In genomic region chr15:70113304-70113700, GRCh38 we compare ENCODE assay signal across 1 cellular context.
TF ChIP-seq lines count a peak whose summit lies in the region.

No MANE protein-coding gene starts in this region.

TF ChIP-seq in GM12878, 131 proteins besides CTCF, POLR2A, EP300 and RAD21 (continued from another document):
- TF ChIP-seq ZBTB11 (CRISPR knock-in tag; IDR thresholded peaks at IDR 0.05) (no peak), CREM (IDR thresholded peaks at IDR 0.05; ENCODE audit: low read depth) (0 out of 2 replicates have a peak, but pooled peaks have one; percentile 6), CREB1 (IDR thresholded peaks at IDR 0.05; ENCODE audit: low read depth) (no peak), PAX5 (IDR thresholded peaks at IDR 0.05; ENCODE audit: borderline replicate concordance, low read depth, low read length) (0 out of 2 replicates have a peak, but pooled peaks have one; percentile 17), EGR1 (IDR thresholded peaks at IDR 0.05; ENCODE audit: borderline replicate concordance in 1 of 2, low read depth in 2 of 2, low read length in 2 of 2) (no peak), EED (IDR thresholded peaks at IDR 0.05; ENCODE audit: low read depth) (peak; percentile 53), SPI1 (IDR thresholded peaks at IDR 0.05; ENCODE audit: borderline replicate concordance, insufficient read depth, low read depth, low read length) (peak; percentile 88), BHLHE40 (IDR thresholded peaks at IDR 0.05; ENCODE audit: borderline replicate concordance in 1 of 2, low read depth in 2 of 2, low read length in 1 of 2) (0 out of 4 replicates have a peak, but pooled peaks of 1 of the 2 experiments have one; percentile 6), RAD51 (IDR thresholded peaks at IDR 0.05) (no peak), MAX (IDR thresholded peaks at IDR 0.05; ENCODE audit: low read depth, low read length) (no peak), CHD1 (IDR thresholded peaks at IDR 0.05; ENCODE audit: low read depth, low read length) (no peak), IKZF1 (conservative IDR thresholded peaks at IDR 0.05) (peak; percentile 82), CHD2 (IDR thresholded peaks at IDR 0.05; ENCODE audit: borderline replicate concordance, low read depth, low read length) (0 out of 2 replicates have a peak, but pooled peaks have one; percentile 22), BCL11A (IDR thresholded peaks at IDR 0.05; ENCODE audit: low read depth, low read length) (peak; percentile 31; the same call in 1 of the 2 replicates), KLF5 (IDR thresholded peaks at IDR 0.05; ENCODE audit: partially characterized antibody) (no peak), NR2C2 (IDR thresholded peaks at IDR 0.05; ENCODE audit: borderline replicate concordance, control insufficient read depth, insufficient read length, low read depth) (no peak), YBX1 (IDR thresholded peaks at IDR 0.05) (no peak), IRF4 (IDR thresholded peaks at IDR 0.05; ENCODE audit: low read depth, low read length) (peak; percentile 75; the same call in 1 of the 2 replicates), SP1 (IDR thresholded peaks at IDR 0.05; ENCODE audit: low read depth, low read length) (peak; percentile 59), IKZF2 (IDR thresholded peaks at IDR 0.05) (peak; percentile 58 to 65; a peak in 2 of 4 replicates), TCF3 (IDR thresholded peaks at IDR 0.05; ENCODE audit: borderline replicate concordance, insufficient read depth, low read depth, low read length) (no peak), ESRRA (IDR thresholded peaks at IDR 0.05; ENCODE audit: low read length) (no peak), SMC3 (IDR thresholded peaks at IDR 0.05; ENCODE audit: borderline replicate concordance, low read length) (no peak), SIN3A (IDR thresholded peaks at IDR 0.05; ENCODE audit: low read depth, low read length) (no peak), NR2C1 (IDR thresholded peaks at IDR 0.05) (no peak), DPF2 (IDR thresholded peaks at IDR 0.05) (0 out of 2 replicates have a peak, but pooled peaks have one; percentile 28)
- TF ChIP-seq, protein P1, sequence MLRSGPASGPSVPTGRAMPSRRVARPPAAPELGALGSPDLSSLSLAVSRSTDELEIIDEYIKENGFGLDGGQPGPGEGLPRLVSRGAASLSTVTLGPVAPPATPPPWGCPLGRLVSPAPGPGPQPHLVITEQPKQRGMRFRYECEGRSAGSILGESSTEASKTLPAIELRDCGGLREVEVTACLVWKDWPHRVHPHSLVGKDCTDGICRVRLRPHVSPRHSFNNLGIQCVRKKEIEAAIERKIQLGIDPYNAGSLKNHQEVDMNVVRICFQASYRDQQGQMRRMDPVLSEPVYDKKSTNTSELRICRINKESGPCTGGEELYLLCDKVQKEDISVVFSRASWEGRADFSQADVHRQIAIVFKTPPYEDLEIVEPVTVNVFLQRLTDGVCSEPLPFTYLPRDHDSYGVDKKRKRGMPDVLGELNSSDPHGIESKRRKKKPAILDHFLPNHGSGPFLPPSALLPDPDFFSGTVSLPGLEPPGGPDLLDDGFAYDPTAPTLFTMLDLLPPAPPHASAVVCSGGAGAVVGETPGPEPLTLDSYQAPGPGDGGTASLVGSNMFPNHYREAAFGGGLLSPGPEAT (IDR thresholded peaks at IDR 0.05; ENCODE audit: low read depth), result peak; percentile 72
- TF ChIP-seq, protein P2, sequence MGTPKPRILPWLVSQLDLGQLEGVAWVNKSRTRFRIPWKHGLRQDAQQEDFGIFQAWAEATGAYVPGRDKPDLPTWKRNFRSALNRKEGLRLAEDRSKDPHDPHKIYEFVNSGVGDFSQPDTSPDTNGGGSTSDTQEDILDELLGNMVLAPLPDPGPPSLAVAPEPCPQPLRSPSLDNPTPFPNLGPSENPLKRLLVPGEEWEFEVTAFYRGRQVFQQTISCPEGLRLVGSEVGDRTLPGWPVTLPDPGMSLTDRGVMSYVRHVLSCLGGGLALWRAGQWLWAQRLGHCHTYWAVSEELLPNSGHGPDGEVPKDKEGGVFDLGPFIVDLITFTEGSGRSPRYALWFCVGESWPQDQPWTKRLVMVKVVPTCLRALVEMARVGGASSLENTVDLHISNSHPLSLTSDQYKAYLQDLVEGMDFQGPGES (IDR thresholded peaks at IDR 0.05), result no peak
